Comparison of ENCODE assay signal across 8 cellular contexts in genomic region chr7:149233655-149234204, GRCh38. TPM values are rescaled to one million over a fixed set of nuclear protein-coding genes. Genes with fewer than 3 reads are reported as not detected.
DNase-seq lines count a peak whose midpoint lies in the region; ATAC-seq, FAIRE-seq and TF ChIP-seq lines count a peak whose summit lies in the region.
"Not testable (repeated sequence)": the region's sequence is repeated elsewhere in the genome, so short reads cannot be mapped to it uniquely, and the experiment has no call there.

No MANE protein-coding gene starts in this region.

- DNase-seq in AG09319 (ENCODE audit: extremely low read depth, low read depth) (peak; percentile 15), HCEC 1CT (peak; percentile 89), PC-3 (peak; percentile 91), MCF 10A (ENCODE audit: unreplicated experiment) (peak; percentile 83), fibroblast of gingiva (ENCODE audit: low read depth) (peak; percentile 59)
- peak; percentile 41 for DNase-seq in activated CD4-positive, alpha-beta memory T cell treated with anti-CD3 and anti-CD28 coated beads for 36 hours
- DNase-seq in HepG2 (ENCODE audit: low spot score); stimulated activated naive CD8-positive, alpha-beta T cell treated with anti-CD3 and anti-CD28 coated beads, Interleukin-15, amount 100 ng/mL, for 72 hours: not testable (repeated sequence)

- not testable (repeated sequence) for H3K9me2 ChIP-seq in PC-3 (replicated peaks; ENCODE audit: low read length)

- ATAC-seq in PC-3 = peak; percentile 74
- ATAC-seq in HepG2 = 0 out of 3 replicates have a peak, but pooled peaks have one; percentile 6
- peak; percentile 59 for ATAC-seq in stimulated activated naive CD8-positive, alpha-beta T cell treated with anti-CD3 and anti-CD28 coated beads, Interleukin-15, amount 100 ng/mL, for 72 hours

- H3F3A ChIP-seq in PC-3 (ENCODE audit: low read length, unreplicated experiment) = not testable (repeated sequence)

- peak overlapping the region; percentile 98 for H3K27ac ChIP-seq in PC-3 (ENCODE audit: low read length)
- H3K27ac ChIP-seq in HepG2 (ENCODE audit: extremely low read length, insufficient read depth, low read length) = not testable (repeated sequence)

- not testable (repeated sequence) for H3K4me3 Mint-ChIP-seq in activated CD4-positive, alpha-beta memory T cell treated with anti-CD3 and anti-CD28 coated beads for 36 hours; MCF 10A (ENCODE audit: unreplicated experiment); stimulated activated naive CD8-positive, alpha-beta T cell treated with anti-CD3 and anti-CD28 coated beads, Interleukin-15, amount 100 ng/mL, for 72 hours

- H3K4me2 ChIP-seq in PC-3 (ENCODE audit: low read length) = peak overlapping the region; percentile 81
- H3K4me2 ChIP-seq in HepG2 (ENCODE audit: low read depth, low read length) = not testable (repeated sequence)

- H3K27me3 Mint-ChIP-seq in activated CD4-positive, alpha-beta memory T cell treated with anti-CD3 and anti-CD28 coated beads for 36 hours = peaks cover 14% of the 10 kb centered on the region
- not testable (repeated sequence) for H3K27me3 Mint-ChIP-seq in MCF 10A (ENCODE audit: insufficient read depth, unreplicated experiment)
- peaks cover 32% of the 10 kb centered on the region for H3K27me3 Mint-ChIP-seq in stimulated activated naive CD8-positive, alpha-beta T cell treated with anti-CD3 and anti-CD28 coated beads, Interleukin-15, amount 100 ng/mL, for 72 hours

- TF ChIP-seq CTCF in AG09319 (IDR thresholded peaks at IDR 0.05; ENCODE audit: low read depth, low read length); PC-3 (conservative IDR thresholded peaks at IDR 0.05; ENCODE audit: low read depth, low read length); MCF 10A (IDR thresholded peaks at IDR 0.05; ENCODE audit: unreplicated experiment); HepG2 (CRISPR knock-in tag; IDR thresholded peaks at IDR 0.05): not testable (repeated sequence)

- not testable (repeated sequence) for H3K4me3 ChIP-seq in PC-3 (ENCODE audit: low read length); HepG2 (replicated peaks in 1 of 3; ENCODE audit: insufficient read depth in 1 of 3, low read depth in 2 of 3, low read length in 3 of 3)

- H3K79me2 ChIP-seq in PC-3 (ENCODE audit: low read length); HepG2 (ENCODE audit: insufficient read depth, low read length): not testable (repeated sequence)

- peak overlapping the region; percentile 72 for H2AFZ ChIP-seq in PC-3 (ENCODE audit: low read length)
- not testable (repeated sequence) for H2AFZ ChIP-seq in HepG2 (ENCODE audit: low read length)

- not testable (repeated sequence) for H3K36me3 ChIP-seq in PC-3 (ENCODE audit: low read depth, low read length); HepG2 (replicated peaks in 1 of 2; ENCODE audit: control insufficient read depth in 1 of 2, insufficient read depth in 2 of 2, low read length in 2 of 2)

- POLR2A ChIA-PET in PC-3 (lab: Charles Lee; ENCODE audit: unreplicated experiment) = interaction anchor here (0.7 kb wide), 1 partner anchor 174 kb away, joined by 5 read pairs; no protein-coding TSS in a partner anchor
- POLR2A ChIA-PET in activated CD4-positive, alpha-beta memory T cell treated with anti-CD3 and anti-CD28 coated beads for 36 hours (lab: Charles Lee) = interaction anchor here (1.3 kb wide), 1 partner anchor 24 kb away, joined by 4 read pairs; no protein-coding TSS in a partner anchor
- POLR2A ChIA-PET in MCF 10A (lab: Yijun Ruan, JAX) = interaction anchor here (0.7 to 3.2 kb wide), 9 partner anchors 12 to 223 kb away, joined by 3 to 25 read pairs (median 3); partner anchors contain the start of genes ZNF282, ZNF398, ZNF425 and ZNF783
- POLR2A ChIA-PET in HepG2 (lab: Yijun Ruan, JAX) = not testable (repeated sequence)

- CTCF ChIA-PET in PC-3 (lab: Charles Lee) = interaction anchor here (0.5 to 1.2 kb wide), 5 partner anchors 28 to 538 kb away, joined by 3 to 12 read pairs (median 4); partner anchors contain the start of genes ZNF282 and ZNF783
- CTCF ChIA-PET in activated CD4-positive, alpha-beta memory T cell treated with anti-CD3 and anti-CD28 coated beads for 36 hours (lab: Charles Lee) = interaction anchor here (0.9 to 1.7 kb wide), 2 partner anchors 16 to 24 kb away, joined by 3 to 5 read pairs; no protein-coding TSS in a partner anchor
- CTCF ChIA-PET in MCF 10A (lab: Yijun Ruan, JAX) = interaction anchor here (0.6 to 1.2 kb wide), 5 partner anchors 37 to 1883 kb away, joined by 3 to 4 read pairs (median 3); no protein-coding TSS in a partner anchor
- CTCF ChIA-PET in HepG2 (lab: Yijun Ruan, JAX; ENCODE audit: low intra/inter-chr PET ratio, low total read pairs) = not testable (repeated sequence)

- H3K4me1 ChIP-seq in PC-3 (ENCODE audit: insufficient read depth, low read length) (peaks cover 45% of the 10 kb centered on the region), HepG2 (ENCODE audit: insufficient read depth, low read length) (peaks cover 15% of the 10 kb centered on the region)

- FAIRE-seq in HepG2 (lab: Jason Lieb, UNC) = not testable (repeated sequence)

- H3K9me3 Mint-ChIP-seq in activated CD4-positive, alpha-beta memory T cell treated with anti-CD3 and anti-CD28 coated beads for 36 hours; MCF 10A (ENCODE audit: unreplicated experiment); stimulated activated naive CD8-positive, alpha-beta T cell treated with anti-CD3 and anti-CD28 coated beads, Interleukin-15, amount 100 ng/mL, for 72 hours: not testable (repeated sequence)

- in situ Hi-C loops in HepG2 (cut with HindIII; ENCODE audit: extremely low pct_ligation_motif_present, low pct_unique_long_range_greater_than_20kb) = not testable (repeated sequence)

- not testable (repeated sequence) for H3K27ac Mint-ChIP-seq in activated CD4-positive, alpha-beta memory T cell treated with anti-CD3 and anti-CD28 coated beads for 36 hours; stimulated activated naive CD8-positive, alpha-beta T cell treated with anti-CD3 and anti-CD28 coated beads, Interleukin-15, amount 100 ng/mL, for 72 hours
- H3K27ac Mint-ChIP-seq in MCF 10A (ENCODE audit: low read depth, unreplicated experiment) = peak overlapping the region; percentile 90

- WGBS in HepG2 (ENCODE audit: low lambda C conversion rate) = 7% methylated on average over 7 of the region's 7 CpGs

- peaks cover 15% of the 10 kb centered on the region for H3K4me1 Mint-ChIP-seq in activated CD4-positive, alpha-beta memory T cell treated with anti-CD3 and anti-CD28 coated beads for 36 hours (ENCODE audit: low read depth)
- peaks cover 23% of the 10 kb centered on the region for H3K4me1 Mint-ChIP-seq in MCF 10A (ENCODE audit: insufficient read depth, unreplicated experiment)
- not testable (repeated sequence) for H3K4me1 Mint-ChIP-seq in stimulated activated naive CD8-positive, alpha-beta T cell treated with anti-CD3 and anti-CD28 coated beads, Interleukin-15, amount 100 ng/mL, for 72 hours

- not testable (repeated sequence) for TF ChIP-seq EP300 in HepG2 (IDR thresholded peaks at IDR 0.05; ENCODE audit: low read depth in 2 of 2, low read length in 2 of 2); HepG2 (CRISPR knock-in tag; IDR thresholded peaks at IDR 0.05; ENCODE audit: borderline replicate concordance)

- intact Hi-C loops in PC-3 (cut with micrococcal nuclease) (loop anchor here (2.0 kb wide), 1 partner anchor 89 kb away; no protein-coding TSS in a partner anchor), MCF 10A (cut with micrococcal nuclease) (loop anchor here (5.0 kb wide), 1 partner anchor 86 kb away; the partner anchor contains the start of gene ZNF398)
- intact Hi-C loops in activated CD4-positive, alpha-beta memory T cell treated with anti-CD3 and anti-CD28 coated beads for 36 hours (cut with micrococcal nuclease); HepG2 (cut with micrococcal nuclease; ENCODE audit: unreplicated experiment): not testable (repeated sequence)

- not testable (repeated sequence) for H3K9me3 ChIP-seq in PC-3 (ENCODE audit: low read length); HepG2 (ENCODE audit: low read length)

- peak overlapping the region; percentile 81 for H3K9ac ChIP-seq in PC-3 (ENCODE audit: low read length)
- not testable (repeated sequence) for H3K9ac ChIP-seq in HepG2 (ENCODE audit: insufficient read depth, low read depth, low read length)

- H3K27me3 ChIP-seq in PC-3 (ENCODE audit: low read length); HepG2 (ENCODE audit: control insufficient read depth in 1 of 2, insufficient read depth in 2 of 2, low read length in 2 of 2): not testable (repeated sequence)

- BruUV-seq in PC-3 (replicated peaks; lab: Mats Ljungman, UMichigan); MCF 10A (replicated peaks; lab: Mats Ljungman, UMichigan); HepG2 (replicated peaks; lab: Mats Ljungman, UMichigan): not testable (repeated sequence)

- TF ChIP-seq RAD21 in HepG2 (CRISPR knock-in tag; IDR thresholded peaks at IDR 0.05) = not testable (repeated sequence)

- H3K36me3 Mint-ChIP-seq in activated CD4-positive, alpha-beta memory T cell treated with anti-CD3 and anti-CD28 coated beads for 36 hours; MCF 10A (ENCODE audit: insufficient read depth, unreplicated experiment): not testable (repeated sequence)

- not testable (repeated sequence) for H4K20me1 ChIP-seq in PC-3 (ENCODE audit: low read length); HepG2 (ENCODE audit: insufficient read depth, low read length)

- TF ChIP-seq POLR2A in HepG2 (IDR thresholded peaks at IDR 0.05; ENCODE audit: insufficient read depth in 1 of 2, low read depth in 2 of 2, low read length in 2 of 2) = not testable (repeated sequence)

RNA-seq across cellular contexts. Expression of gene ZNF212, which starts 5.7 kb away (rescaled TPM):
- 9.7 and 10.4 TPM in 2 replicates for total RNA-seq in PC-3 (2014; rRNA removed)
- 10 to 100 TPM; 21.5 to 21.9 TPM for total RNA-seq in activated CD4-positive, alpha-beta memory T cell treated with anti-CD3 and anti-CD28 coated beads for 36 hours
- total RNA-seq in MCF 10A (2022) = 10.5 and 14.7 TPM in 2 replicates
- total RNA-seq in HepG2 (2016; rRNA removed; fragmentation: Illumina TruSeq; extraction: Trizol) = 3.8 and 4.3 TPM in 2 replicates
- total RNA-seq in HepG2 (2016; cell fraction: cytosol; rRNA removed; fragmentation: Illumina TruSeq; extraction: Trizol; ENCODE audit: low read depth) = 0.40 and 1.1 TPM in 2 replicates
- 3.6 and 4.1 TPM in 2 replicates for total RNA-seq in HepG2 (2016; cell fraction: insoluble cytoplasmic fraction; rRNA removed; fragmentation: Illumina TruSeq; extraction: Trizol)
- 1.9 and 2.0 TPM in 2 replicates for total RNA-seq in HepG2 (2016; cell fraction: membrane; rRNA removed; fragmentation: Illumina TruSeq; extraction: Trizol)
- total RNA-seq in HepG2 (2016; cell fraction: nucleus; rRNA removed; fragmentation: Illumina TruSeq; extraction: Trizol) = 3.3 and 4.5 TPM in 2 replicates
- polyA plus RNA-seq in HepG2 (2011; rRNA removed) = 2.6 and 3.1 TPM in 2 replicates
- 2.1 and 2.3 TPM in 2 replicates for polyA plus RNA-seq in HepG2 (2011; cell fraction: cytosol; rRNA removed)
- 11.2 and 11.6 TPM in 2 replicates for polyA plus RNA-seq in HepG2 (2011; cell fraction: nucleus; rRNA removed)
- 3.9 TPM in 2 replicates for polyA plus RNA-seq in HepG2 (2012)
- polyA plus RNA-seq in HepG2 (2016; cell fraction: cytosol; fragmentation: Illumina TruSeq; extraction: Trizol; ENCODE audit: low read depth) = 0.28 and 0.59 TPM in 2 replicates
- 4.2 and 5.8 TPM in 2 replicates for polyA plus RNA-seq in HepG2 (2016; cell fraction: insoluble cytoplasmic fraction; fragmentation: Illumina TruSeq; extraction: Trizol; ENCODE audit: low read depth)
- 1.0 and 1.3 TPM in 2 replicates for polyA plus RNA-seq in HepG2 (2016; cell fraction: membrane; fragmentation: Illumina TruSeq; extraction: Trizol; ENCODE audit: low read depth)
- 14.2 and 14.5 TPM in 2 replicates for polyA plus RNA-seq in HepG2 (2016; cell fraction: nucleus; fragmentation: Illumina TruSeq; extraction: Trizol; ENCODE audit: insufficient read depth, low read depth)
- polyA minus RNA-seq in HepG2 (2011; rRNA and poly(A)+ RNA removed; ENCODE audit: low replicate concordance) = 4.0 and 4.6 TPM in 2 replicates
- polyA minus RNA-seq in HepG2 (2011; cell fraction: cytosol; rRNA and poly(A)+ RNA removed) = 1.7 and 2.3 TPM in 2 replicates
- 5.2 and 6.1 TPM in 2 replicates for polyA minus RNA-seq in HepG2 (2011; cell fraction: nucleus; rRNA and poly(A)+ RNA removed)

RNA-seq across cellular contexts. Expression of gene ZNF783, which starts 28.3 kb away (rescaled TPM):
- 6.9 and 7.0 TPM in 2 replicates for total RNA-seq in PC-3 (2014; rRNA removed)
- 10 to 100 TPM; 15.5 to 17.1 TPM for total RNA-seq in activated CD4-positive, alpha-beta memory T cell treated with anti-CD3 and anti-CD28 coated beads for 36 hours
- total RNA-seq in MCF 10A (2022) = 39.5 and 49.0 TPM in 2 replicates
- total RNA-seq in HepG2 (2016; rRNA removed; fragmentation: Illumina TruSeq; extraction: Trizol) = 1.3 and 5.2 TPM in 2 replicates
- total RNA-seq in HepG2 (2016; cell fraction: cytosol; rRNA removed; fragmentation: Illumina TruSeq; extraction: Trizol; ENCODE audit: low read depth) = 0.30 and 0.35 TPM in 2 replicates
- total RNA-seq in HepG2 (2016; cell fraction: insoluble cytoplasmic fraction; rRNA removed; fragmentation: Illumina TruSeq; extraction: Trizol) = 1.5 and 5.4 TPM in 2 replicates
- 0.96 and 1.1 TPM in 2 replicates for total RNA-seq in HepG2 (2016; cell fraction: membrane; rRNA removed; fragmentation: Illumina TruSeq; extraction: Trizol)
- 8.0 TPM in 2 replicates for total RNA-seq in HepG2 (2016; cell fraction: nucleus; rRNA removed; fragmentation: Illumina TruSeq; extraction: Trizol)
- 4.1 and 5.9 TPM in 2 replicates for polyA plus RNA-seq in HepG2 (2011; rRNA removed)
- polyA plus RNA-seq in HepG2 (2011; cell fraction: cytosol; rRNA removed) = 2.4 TPM in 2 replicates
- polyA plus RNA-seq in HepG2 (2011; cell fraction: nucleus; rRNA removed) = 44.7 and 47.2 TPM in 2 replicates
- 2.5 and 3.0 TPM in 2 replicates for polyA plus RNA-seq in HepG2 (2012)
- 0.17 and 0.22 TPM in 2 replicates for polyA plus RNA-seq in HepG2 (2016; cell fraction: cytosol; fragmentation: Illumina TruSeq; extraction: Trizol; ENCODE audit: low read depth)
- polyA plus RNA-seq in HepG2 (2016; cell fraction: insoluble cytoplasmic fraction; fragmentation: Illumina TruSeq; extraction: Trizol; ENCODE audit: low read depth) = 1.4 and 2.5 TPM in 2 replicates
- polyA plus RNA-seq in HepG2 (2016; cell fraction: membrane; fragmentation: Illumina TruSeq; extraction: Trizol; ENCODE audit: low read depth) = 0.55 and 0.61 TPM in 2 replicates
- polyA plus RNA-seq in HepG2 (2016; cell fraction: nucleus; fragmentation: Illumina TruSeq; extraction: Trizol; ENCODE audit: insufficient read depth, low read depth) = 19.0 and 21.9 TPM in 2 replicates
- 3.0 and 5.9 TPM in 2 replicates for polyA minus RNA-seq in HepG2 (2011; rRNA and poly(A)+ RNA removed; ENCODE audit: low replicate concordance)
- polyA minus RNA-seq in HepG2 (2011; cell fraction: cytosol; rRNA and poly(A)+ RNA removed) = 0.59 and 1.1 TPM in 2 replicates
- polyA minus RNA-seq in HepG2 (2011; cell fraction: nucleus; rRNA and poly(A)+ RNA removed) = 7.3 and 8.1 TPM in 2 replicates

RNA-seq across cellular contexts. Expression of gene ZNF282, which starts 38.4 kb away (rescaled TPM):
- total RNA-seq in PC-3 (2014; rRNA removed) (31.4 and 39.7 TPM in 2 replicates), MCF 10A (2022) (43.9 and 46.4 TPM in 2 replicates), HepG2 (2016; rRNA removed; fragmentation: Illumina TruSeq; extraction: Trizol) (19.3 and 20.9 TPM in 2 replicates)
- 10 to 100 TPM; 61.7 to 61.9 TPM for total RNA-seq in activated CD4-positive, alpha-beta memory T cell treated with anti-CD3 and anti-CD28 coated beads for 36 hours
- total RNA-seq in HepG2 (2016; cell fraction: cytosol; rRNA removed; fragmentation: Illumina TruSeq; extraction: Trizol; ENCODE audit: low read depth) = 2.7 and 2.9 TPM in 2 replicates
- 15.5 and 23.4 TPM in 2 replicates for total RNA-seq in HepG2 (2016; cell fraction: insoluble cytoplasmic fraction; rRNA removed; fragmentation: Illumina TruSeq; extraction: Trizol)
- total RNA-seq in HepG2 (2016; cell fraction: membrane; rRNA removed; fragmentation: Illumina TruSeq; extraction: Trizol) = 7.4 and 7.5 TPM in 2 replicates
- total RNA-seq in HepG2 (2016; cell fraction: nucleus; rRNA removed; fragmentation: Illumina TruSeq; extraction: Trizol) = 14.8 and 18.0 TPM in 2 replicates
- 9.1 and 12.5 TPM in 2 replicates for polyA plus RNA-seq in HepG2 (2011; rRNA removed)
- 8.6 and 11.7 TPM in 2 replicates for polyA plus RNA-seq in HepG2 (2011; cell fraction: cytosol; rRNA removed)
- 18.1 and 20.6 TPM in 2 replicates for polyA plus RNA-seq in HepG2 (2011; cell fraction: nucleus; rRNA removed)
- polyA plus RNA-seq in HepG2 (2012) = 12.3 and 12.4 TPM in 2 replicates
- polyA plus RNA-seq in HepG2 (2016; cell fraction: cytosol; fragmentation: Illumina TruSeq; extraction: Trizol; ENCODE audit: low read depth) = 1.3 and 1.6 TPM in 2 replicates
- 12.4 and 15.3 TPM in 2 replicates for polyA plus RNA-seq in HepG2 (2016; cell fraction: insoluble cytoplasmic fraction; fragmentation: Illumina TruSeq; extraction: Trizol; ENCODE audit: low read depth)
- polyA plus RNA-seq in HepG2 (2016; cell fraction: membrane; fragmentation: Illumina TruSeq; extraction: Trizol; ENCODE audit: low read depth) = 2.8 and 3.9 TPM in 2 replicates
- 16.8 and 26.8 TPM in 2 replicates for polyA plus RNA-seq in HepG2 (2016; cell fraction: nucleus; fragmentation: Illumina TruSeq; extraction: Trizol; ENCODE audit: insufficient read depth, low read depth)
- 25.0 and 32.5 TPM in 2 replicates for polyA minus RNA-seq in HepG2 (2011; rRNA and poly(A)+ RNA removed; ENCODE audit: low replicate concordance)
- polyA minus RNA-seq in HepG2 (2011; cell fraction: cytosol; rRNA and poly(A)+ RNA removed) = 13.9 and 18.6 TPM in 2 replicates
- 38.4 and 52.6 TPM in 2 replicates for polyA minus RNA-seq in HepG2 (2011; cell fraction: nucleus; rRNA and poly(A)+ RNA removed)

Comparison
In these comparisons a context has a peak if more than half of its experiments do, and no peak if none do; other contexts are left out.
1. ATAC-seq: peak in every context shown above with its lines; median percentile 74 in PC-3; 59 in stimulated activated naive CD8-positive, alpha-beta T cell treated with anti-CD3 and anti-CD28 coated beads, Interleukin-15, amount 100 ng/mL, for 72 hours; 6 in HepG2.